ENCODE assay signal across 14 cellular contexts in the genomic region with DNA sequence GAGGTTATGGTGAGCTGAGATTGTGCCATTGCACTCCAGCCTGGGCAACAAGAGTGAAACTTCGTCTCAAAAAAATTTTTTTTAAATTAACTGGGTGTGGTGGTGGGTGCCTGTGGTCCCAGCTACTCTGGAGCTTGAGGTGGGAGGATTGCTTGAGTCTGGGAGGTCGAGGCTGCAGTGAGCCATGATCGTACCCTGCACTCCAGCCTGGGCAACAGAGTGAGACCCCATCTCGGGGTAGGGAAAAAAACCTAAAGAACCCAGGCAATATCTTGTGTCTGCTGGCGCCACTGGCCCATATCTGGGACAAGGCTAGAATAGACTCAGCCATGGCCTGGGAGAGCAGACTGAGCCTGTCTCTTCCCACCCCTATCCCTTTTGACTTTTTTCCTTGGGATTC.
"Had no signal": no experiment of that assay in that cellular context is flagged by ENCODE, and none has a peak within 500 bp of the region (broad histone marks: within the 10 kb centered on the region; RNA-seq: fewer than 3 reads in every experiment).

No MANE protein-coding gene starts in this region.

- H3K4me3 Mint-ChIP-seq: dendritic cell treated with granulocyte-macrophage colony-stimulating factor and Interleukin-4, amounts not matched to agents 40 ng/mL and 50 ng/mL, for 4 days; nephron had no signal

- H3K27me3 ChIP-seq: adrenal gland, sigmoid colon, vagina had no signal

- H3K4me3 ChIP-seq: adrenal gland, lower lobe of right lung, mucosa of descending colon, sigmoid colon, vagina had no signal

- ATAC-seq: left cardiac atrium had no signal

- H3K36me3 ChIP-seq: adrenal gland, lower lobe of right lung, sigmoid colon, vagina had no signal

- H3K9me3 Mint-ChIP-seq: dendritic cell treated with granulocyte-macrophage colony-stimulating factor and Interleukin-4, amounts not matched to agents 40 ng/mL and 50 ng/mL, for 4 days had no signal

- H3K4me1 ChIP-seq: adrenal gland, lower lobe of right lung, sigmoid colon, vagina had no signal

- H3K9me3 ChIP-seq: adrenal gland, lower lobe of right lung, mucosa of descending colon, sigmoid colon, vagina had no signal

- DNase-seq: activated naive CD4-positive, alpha-beta T cell treated with anti-CD3 and anti-CD28 coated beads, Interleukin-2, amount 50 U/mL, for 16 hours; adrenal gland; central memory CD4-positive, alpha-beta T cell; left cardiac atrium; lower lobe of right lung; occipital lobe; stimulated activated CD4-positive, alpha-beta T cell treated with anti-CD3 and anti-CD28 coated beads, Interleukin-12 subunit alpha, Interleukin-12 subunit beta, amount 100 ng/mL, for 4 hours; stimulated activated CD8-positive, alpha-beta memory T cell treated with anti-CD3 and anti-CD28 coated beads, Interleukin-4, amount 100 ng/mL, for 48 hours; stimulated activated naive CD8-positive, alpha-beta T cell treated with anti-CD3 and anti-CD28 coated beads, Interleukin-15, Interleukin-2, amounts not matched to agents 100 U/mL and 50 U/mL, for 24 hours had no signal

- H3K27ac ChIP-seq: sigmoid colon, vagina had no signal

- H3K27ac Mint-ChIP-seq: dendritic cell treated with granulocyte-macrophage colony-stimulating factor and Interleukin-4, amounts not matched to agents 40 ng/mL and 50 ng/mL, for 4 days; nephron had no signal
